In genomic region chr20:329325-329695, GRCh38 we compare ENCODE assay signal across 1 cellular context.
TF ChIP-seq lines count a peak whose summit lies in the region.

No MANE protein-coding gene starts in this region.

TF ChIP-seq in K562, 482 proteins besides CTCF, POLR2A, EP300 and RAD21:
- TF ChIP-seq HMG20B (CRISPR knock-in tag; IDR thresholded peaks at IDR 0.05) (no peak), ZNF76 (CRISPR knock-in tag; IDR thresholded peaks at IDR 0.05; ENCODE audit: borderline replicate concordance) (no peak), ILK (tag; IDR thresholded peaks at IDR 0.05; ENCODE audit: borderline replicate concordance, low read depth) (no peak), ELK1 (CRISPR knock-in tag; IDR thresholded peaks at IDR 0.05) (no peak), ZBTB17 (CRISPR knock-in tag; IDR thresholded peaks at IDR 0.05) (no peak), ZNF274 (IDR thresholded peaks at IDR 0.05; ENCODE audit: borderline replicate concordance, low read depth, low read length) (no peak), E2F5 (CRISPR knock-in tag; IDR thresholded peaks at IDR 0.05) (no peak), ZFPM2 (CRISPR knock-in tag; IDR thresholded peaks at IDR 0.05) (no peak), IFI16 (CRISPR knock-in tag; IDR thresholded peaks at IDR 0.05) (no peak), MCM5 (IDR thresholded peaks at IDR 0.05; ENCODE audit: low read depth) (no peak), GTF2F1 (IDR thresholded peaks at IDR 0.05; ENCODE audit: low read depth, low read length) (no peak), THAP12 (CRISPR knock-in tag; IDR thresholded peaks at IDR 0.05) (no peak), TRIM24 (IDR thresholded peaks at IDR 0.05) (no peak), RBM22 (IDR thresholded peaks at IDR 0.05; ENCODE audit: low read depth, low read length, poor library complexity, severe bottlenecking) (no peak)
TF ChIP-seq in K562: peak in this region for 0.
